1 cellular context compared by ENCODE assay signal in the genomic region with DNA sequence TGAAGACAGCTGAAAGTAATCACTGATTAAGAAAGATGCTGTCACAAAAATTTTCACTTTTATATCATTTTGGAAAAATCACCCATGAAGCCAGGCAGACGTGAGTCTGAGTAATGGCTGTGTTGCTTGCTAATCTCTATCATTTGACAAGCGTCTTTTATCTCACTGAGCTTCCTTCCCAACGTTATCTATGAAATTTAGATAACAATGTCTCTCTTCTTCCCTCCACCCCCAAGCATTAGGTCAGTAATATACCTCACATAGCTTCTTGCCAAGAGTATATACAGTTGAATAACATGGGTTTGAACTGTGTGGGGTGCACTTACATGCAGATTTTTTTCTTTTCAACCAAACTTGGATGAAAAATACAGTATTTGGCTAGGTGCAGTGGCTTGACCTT.
TF ChIP-seq lines count a peak whose summit lies in the region.

No MANE protein-coding gene starts in this region.

TF ChIP-seq in GM23338, 12 proteins besides CTCF, POLR2A, EP300 and RAD21 (continued from another document):
- TF ChIP-seq, protein P1, sequence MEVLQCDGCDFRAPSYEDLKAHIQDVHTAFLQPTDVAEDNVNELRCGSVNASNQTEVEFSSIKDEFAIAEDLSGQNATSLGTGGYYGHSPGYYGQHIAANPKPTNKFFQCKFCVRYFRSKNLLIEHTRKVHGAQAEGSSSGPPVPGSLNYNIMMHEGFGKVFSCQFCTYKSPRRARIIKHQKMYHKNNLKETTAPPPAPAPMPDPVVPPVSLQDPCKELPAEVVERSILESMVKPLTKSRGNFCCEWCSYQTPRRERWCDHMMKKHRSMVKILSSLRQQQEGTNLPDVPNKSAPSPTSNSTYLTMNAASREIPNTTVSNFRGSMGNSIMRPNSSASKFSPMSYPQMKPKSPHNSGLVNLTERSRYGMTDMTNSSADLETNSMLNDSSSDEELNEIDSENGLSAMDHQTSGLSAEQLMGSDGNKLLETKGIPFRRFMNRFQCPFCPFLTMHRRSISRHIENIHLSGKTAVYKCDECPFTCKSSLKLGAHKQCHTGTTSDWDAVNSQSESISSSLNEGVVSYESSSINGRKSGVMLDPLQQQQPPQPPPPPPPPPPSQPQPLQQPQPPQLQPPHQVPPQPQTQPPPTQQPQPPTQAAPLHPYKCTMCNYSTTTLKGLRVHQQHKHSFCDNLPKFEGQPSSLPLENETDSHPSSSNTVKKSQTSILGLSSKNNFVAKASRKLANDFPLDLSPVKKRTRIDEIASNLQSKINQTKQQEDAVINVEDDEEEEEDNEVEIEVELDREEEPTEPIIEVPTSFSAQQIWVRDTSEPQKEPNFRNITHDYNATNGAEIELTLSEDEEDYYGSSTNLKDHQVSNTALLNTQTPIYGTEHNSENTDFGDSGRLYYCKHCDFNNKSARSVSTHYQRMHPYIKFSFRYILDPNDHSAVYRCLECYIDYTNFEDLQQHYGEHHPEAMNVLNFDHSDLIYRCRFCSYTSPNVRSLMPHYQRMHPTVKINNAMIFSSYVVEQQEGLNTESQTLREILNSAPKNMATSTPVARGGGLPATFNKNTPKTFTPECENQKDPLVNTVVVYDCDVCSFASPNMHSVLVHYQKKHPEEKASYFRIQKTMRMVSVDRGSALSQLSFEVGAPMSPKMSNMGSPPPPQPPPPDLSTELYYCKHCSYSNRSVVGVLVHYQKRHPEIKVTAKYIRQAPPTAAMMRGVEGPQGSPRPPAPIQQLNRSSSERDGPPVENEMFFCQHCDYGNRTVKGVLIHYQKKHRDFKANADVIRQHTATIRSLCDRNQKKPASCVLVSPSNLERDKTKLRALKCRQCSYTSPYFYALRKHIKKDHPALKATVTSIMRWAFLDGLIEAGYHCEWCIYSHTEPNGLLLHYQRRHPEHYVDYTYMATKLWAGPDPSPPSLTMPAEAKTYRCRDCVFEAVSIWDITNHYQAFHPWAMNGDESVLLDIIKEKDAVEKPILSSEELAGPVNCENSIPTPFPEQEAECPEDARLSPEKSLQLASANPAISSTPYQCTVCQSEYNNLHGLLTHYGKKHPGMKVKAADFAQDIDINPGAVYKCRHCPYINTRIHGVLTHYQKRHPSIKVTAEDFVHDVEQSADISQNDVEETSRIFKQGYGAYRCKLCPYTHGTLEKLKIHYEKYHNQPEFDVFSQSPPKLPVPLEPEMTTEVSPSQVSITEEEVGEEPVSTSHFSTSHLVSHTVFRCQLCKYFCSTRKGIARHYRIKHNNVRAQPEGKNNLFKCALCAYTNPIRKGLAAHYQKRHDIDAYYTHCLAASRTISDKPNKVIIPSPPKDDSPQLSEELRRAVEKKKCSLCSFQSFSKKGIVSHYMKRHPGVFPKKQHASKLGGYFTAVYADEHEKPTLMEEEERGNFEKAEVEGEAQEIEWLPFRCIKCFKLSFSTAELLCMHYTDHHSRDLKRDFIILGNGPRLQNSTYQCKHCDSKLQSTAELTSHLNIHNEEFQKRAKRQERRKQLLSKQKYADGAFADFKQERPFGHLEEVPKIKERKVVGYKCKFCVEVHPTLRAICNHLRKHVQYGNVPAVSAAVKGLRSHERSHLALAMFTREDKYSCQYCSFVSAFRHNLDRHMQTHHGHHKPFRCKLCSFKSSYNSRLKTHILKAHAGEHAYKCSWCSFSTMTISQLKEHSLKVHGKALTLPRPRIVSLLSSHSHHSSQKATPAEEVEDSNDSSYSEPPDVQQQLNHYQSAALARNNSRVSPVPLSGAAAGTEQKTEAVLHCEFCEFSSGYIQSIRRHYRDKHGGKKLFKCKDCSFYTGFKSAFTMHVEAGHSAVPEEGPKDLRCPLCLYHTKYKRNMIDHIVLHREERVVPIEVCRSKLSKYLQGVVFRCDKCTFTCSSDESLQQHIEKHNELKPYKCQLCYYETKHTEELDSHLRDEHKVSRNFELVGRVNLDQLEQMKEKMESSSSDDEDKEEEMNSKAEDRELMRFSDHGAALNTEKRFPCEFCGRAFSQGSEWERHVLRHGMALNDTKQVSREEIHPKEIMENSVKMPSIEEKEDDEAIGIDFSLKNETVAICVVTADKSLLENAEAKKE (CRISPR knock-in tag; IDR thresholded peaks at IDR 0.05), result no peak
- TF ChIP-seq CREB1 (CRISPR knock-in tag; IDR thresholded peaks at IDR 0.05; ENCODE audit: low read depth), result no peak
